Comparison of ENCODE assay signal across 16 cellular contexts in the genomic region with DNA sequence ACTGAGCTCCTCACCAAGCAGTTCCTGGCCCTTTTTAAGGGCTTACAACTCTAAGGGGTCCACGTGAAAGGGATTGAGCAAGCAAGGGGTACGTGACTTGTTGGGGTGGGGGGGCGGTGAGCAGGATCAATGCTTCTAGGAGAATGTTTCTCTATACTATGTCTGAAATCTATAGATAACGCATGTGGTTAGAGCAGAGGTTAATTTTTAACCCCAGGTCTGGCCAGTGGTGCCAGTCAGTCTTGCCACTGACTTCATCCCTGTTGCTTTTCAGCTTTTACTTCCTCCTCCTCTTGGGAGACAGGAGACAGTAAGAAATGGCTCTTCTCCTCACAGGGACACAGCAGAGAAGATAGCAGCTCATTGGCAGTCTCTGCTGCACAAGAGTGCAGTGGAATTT.
DNase-seq lines count a peak whose midpoint lies in the region; ATAC-seq, FAIRE-seq and TF ChIP-seq lines count a peak whose summit lies in the region.
"Had no signal": no experiment of that assay in that cellular context is flagged by ENCODE, and none has a peak within 500 bp of the region (broad histone marks: within the 10 kb centered on the region; RNA-seq: fewer than 3 reads in every experiment).

No MANE protein-coding gene starts in this region.

- no peaks in the 10 kb centered on the region for H3K9me2 ChIP-seq in SK-N-SH

- peak overlapping the region; percentile 89 for H3K27ac Mint-ChIP-seq in progenitor cell of endocrine pancreas
- no peak overlapping the region for H3K27ac Mint-ChIP-seq in CD8-positive, alpha-beta T cell
- H3K27ac Mint-ChIP-seq: activated T-cell treated with anti-CD3 and anti-CD28 coated beads, Interleukin-2, amount 50 U/mL, for 24 hours; CD4-positive, CD25-positive, alpha-beta regulatory T cell; immature natural killer cell; naive B cell had no signal

- POLR2A ChIA-PET in CD8-positive, alpha-beta T cell (lab: Charles Lee): no interaction called here
- POLR2A ChIA-PET in SK-N-SH (lab: Yijun Ruan, JAX): no interaction called here

- no peaks in the 10 kb centered on the region for H3F3A ChIP-seq in SK-N-SH (replicated peaks; ENCODE audit: insufficient read depth)

- TF ChIP-seq POLR2A in ovary (IDR thresholded peaks at IDR 0.05): no peak

- H3K4me1 ChIP-seq in CD8-positive, alpha-beta T cell (ENCODE audit: insufficient read depth, low read length): no peaks in the 10 kb centered on the region
- H3K4me1 ChIP-seq in SK-N-SH (ENCODE audit: control insufficient read depth in 1 of 2, insufficient read depth in 2 of 2, low read depth in 1 of 2, low read length in 1 of 2) (no peaks in the 10 kb centered on the region), psoas muscle (no peaks in the 10 kb centered on the region), ovary (ENCODE audit: insufficient read depth) (no peaks in the 10 kb centered on the region)
- H3K4me1 ChIP-seq: right lobe of liver, suprapubic skin had no signal

- no peak overlapping the region for H3K4me3 ChIP-seq in CD8-positive, alpha-beta T cell (ENCODE audit: low read depth, low read length)
- H3K4me3 ChIP-seq in SK-N-SH (ENCODE audit: low read depth in 2 of 2, low read length in 1 of 2) (no peak overlapping the region), psoas muscle (no peak overlapping the region), ovary (no peak overlapping the region)
- H3K4me3 ChIP-seq: right lobe of liver, suprapubic skin had no signal

- no peaks in the 10 kb centered on the region for H3K9me3 ChIP-seq in CD8-positive, alpha-beta T cell (ENCODE audit: low read length)
- H3K9me3 ChIP-seq in SK-N-SH (no peaks in the 10 kb centered on the region), psoas muscle (no peaks in the 10 kb centered on the region), ovary (no peaks in the 10 kb centered on the region)
- H3K9me3 ChIP-seq: right lobe of liver had no signal

- WGBS in SK-N-SH (ENCODE audit: low lambda C conversion rate): 0% methylated on average over 4 of the region's 4 CpGs
- WGBS in psoas muscle, 3 donors: 81 to 88% (median 87%) methylated on average over 4 of the region's 4 CpGs
- WGBS in ovary, 3 donors: 69 to 78% (median 70%) methylated on average over 4 of the region's 4 CpGs

- TF ChIP-seq EP300 in SK-N-SH (IDR thresholded peaks at IDR 0.05; ENCODE audit: borderline replicate concordance in 1 of 2, low read depth in 1 of 2, low read length in 1 of 2): no peak
- no peak for TF ChIP-seq EP300 in ovary (IDR thresholded peaks at IDR 0.05)

- no peak for TF ChIP-seq RAD21 in SK-N-SH (IDR thresholded peaks at IDR 0.05; ENCODE audit: low read length)

- no peaks in the 10 kb centered on the region for H4K20me1 ChIP-seq in SK-N-SH (ENCODE audit: insufficient read depth)

- H3K4me2 ChIP-seq in SK-N-SH: no peak overlapping the region

- H3K27me3 Mint-ChIP-seq in progenitor cell of endocrine pancreas: no peaks in the 10 kb centered on the region
- H3K27me3 Mint-ChIP-seq in CD8-positive, alpha-beta T cell (ENCODE audit: low read depth): peaks cover 17% of the 10 kb centered on the region

- H3K9ac ChIP-seq in SK-N-SH: no peak overlapping the region

- no peaks in the 10 kb centered on the region for H3K36me3 ChIP-seq in CD8-positive, alpha-beta T cell (ENCODE audit: insufficient read depth, low read length)
- no peaks in the 10 kb centered on the region for H3K36me3 ChIP-seq in SK-N-SH (replicated peaks in 1 of 2; ENCODE audit: control insufficient read depth in 1 of 2, insufficient read depth in 2 of 2, low read length in 1 of 2)
- no peaks in the 10 kb centered on the region for H3K36me3 ChIP-seq in psoas muscle (ENCODE audit: insufficient read depth in 1 of 2, low read depth in 1 of 2)
- H3K36me3 ChIP-seq in ovary: no peaks in the 10 kb centered on the region
- H3K36me3 ChIP-seq: right lobe of liver, suprapubic skin had no signal

- no peak overlapping the region for H3K27ac ChIP-seq in CD8-positive, alpha-beta T cell (ENCODE audit: low read depth, low read length)
- H3K27ac ChIP-seq in SK-N-SH (ENCODE audit: low read depth in 2 of 2, low read length in 1 of 2): no peak overlapping the region
- H3K27ac ChIP-seq in psoas muscle: no peak overlapping the region
- H3K27ac ChIP-seq in ovary: no peak overlapping the region
- H3K27ac ChIP-seq: right lobe of liver, suprapubic skin had no signal

- TF ChIP-seq CTCF in progenitor cell of endocrine pancreas (IDR thresholded peaks at IDR 0.05; ENCODE audit: unreplicated experiment) (no peak), SK-N-SH (IDR thresholded peaks at IDR 0.05) (no peak), psoas muscle (IDR thresholded peaks at IDR 0.05) (no peak), ovary (IDR thresholded peaks at IDR 0.05) (no peak)
- TF ChIP-seq CTCF in CD8-positive, alpha-beta T cell (IDR thresholded peaks at IDR 0.05): no peak

- CTCF ChIA-PET in CD8-positive, alpha-beta T cell (lab: Charles Lee): interaction anchor here (1.1 kb wide), 1 partner anchor 54 kb away, joined by 3 read pairs; no protein-coding TSS in a partner anchor
- CTCF ChIA-PET in SK-N-SH (lab: Yijun Ruan, JAX): interaction anchor here (1.6 to 4.7 kb wide), 2 partner anchors 11 to 18 kb away, joined by 3 to 27 read pairs; no protein-coding TSS in a partner anchor

- peaks cover 11% of the 10 kb centered on the region for H3K9me3 Mint-ChIP-seq in progenitor cell of endocrine pancreas (ENCODE audit: low read depth)
- no peaks in the 10 kb centered on the region for H3K9me3 Mint-ChIP-seq in CD8-positive, alpha-beta T cell

- peak; percentile 51 for ATAC-seq in GM18870 (IDR thresholded peaks at IDR 0.05; ENCODE audit: unreplicated experiment)
- peak; percentile 45 for ATAC-seq in HG02938 (IDR thresholded peaks at IDR 0.05; ENCODE audit: unreplicated experiment)
- no peak for ATAC-seq in CD8-positive, alpha-beta T cell
- ATAC-seq in psoas muscle: no peak
- ATAC-seq: Right ventricle myocardium inferior had no signal

- peaks cover 24% of the 10 kb centered on the region for H3K4me1 Mint-ChIP-seq in progenitor cell of endocrine pancreas (ENCODE audit: low read depth)
- H3K4me1 Mint-ChIP-seq in CD8-positive, alpha-beta T cell (ENCODE audit: low read depth): no peaks in the 10 kb centered on the region
- H3K4me1 Mint-ChIP-seq: CD4-positive, CD25-positive, alpha-beta regulatory T cell; immature natural killer cell; naive B cell had no signal

- peak; percentile 80 for FAIRE-seq in RCC 7860 (lab: Jason Lieb, UNC)

- DNase-seq in RCC 7860 (ENCODE audit: low spot score) (peak; percentile 83), progenitor cell of endocrine pancreas (ENCODE audit: low spot score, unreplicated experiment) (no peak), SK-N-SH (no peak), psoas muscle (no peak), ovary (no peak)
- no peak for DNase-seq in CD8-positive, alpha-beta T cell
- DNase-seq: activated CD4-positive, CD25-positive, alpha-beta regulatory T cell treated with anti-CD3 and anti-CD28 coated beads, Interleukin-2, amount 50 U/mL, for 72 hours; activated T-cell treated with anti-CD3 and anti-CD28 coated beads, Interleukin-2, amount 50 U/mL, for 24 hours; CD4-positive, CD25-positive, alpha-beta regulatory T cell; immature natural killer cell; naive B cell; right lobe of liver had no signal

- H3K36me3 Mint-ChIP-seq in progenitor cell of endocrine pancreas (ENCODE audit: insufficient read depth): peaks cover 1% of the 10 kb centered on the region
- no peaks in the 10 kb centered on the region for H3K36me3 Mint-ChIP-seq in CD8-positive, alpha-beta T cell
- H3K36me3 Mint-ChIP-seq: CD4-positive, CD25-positive, alpha-beta regulatory T cell; immature natural killer cell had no signal

- H2AFZ ChIP-seq in SK-N-SH (ENCODE audit: low read depth): no peak overlapping the region

- no peaks in the 10 kb centered on the region for H3K79me2 ChIP-seq in SK-N-SH (ENCODE audit: insufficient read depth)

- no peak overlapping the region for H3K4me3 Mint-ChIP-seq in progenitor cell of endocrine pancreas (ENCODE audit: low read depth)
- no peak overlapping the region for H3K4me3 Mint-ChIP-seq in CD8-positive, alpha-beta T cell
- H3K4me3 Mint-ChIP-seq: activated T-cell treated with anti-CD3 and anti-CD28 coated beads, Interleukin-2, amount 50 U/mL, for 24 hours; immature natural killer cell; naive B cell had no signal

- H3K27me3 ChIP-seq in CD8-positive, alpha-beta T cell (ENCODE audit: insufficient read depth, low read length): no peaks in the 10 kb centered on the region
- H3K27me3 ChIP-seq in SK-N-SH (ENCODE audit: insufficient read depth) (no peaks in the 10 kb centered on the region), psoas muscle (ENCODE audit: insufficient read depth in 3 of 3, low read length in 2 of 3) (peaks cover 0 to 4% (median 0%) of the 10 kb centered on the region in 3 donors), ovary (no peaks in the 10 kb centered on the region)
- H3K27me3 ChIP-seq: right lobe of liver, suprapubic skin had no signal

- intact Hi-C loops in CD8-positive, alpha-beta T cell (cut with DNase I, micrococcal nuclease): no loop called here
- intact Hi-C loops in psoas muscle (cut with DNase I) (no loop called here), ovary (cut with DNase I) (no loop called here)

TF ChIP-seq in SK-N-SH, 30 proteins besides CTCF, POLR2A, EP300 and RAD21 (continues in another document):
- TF ChIP-seq TAF1 (IDR thresholded peaks at IDR 0.05; ENCODE audit: borderline replicate concordance, low read depth, low read length) (no peak), FOSL2 (IDR thresholded peaks at IDR 0.05; ENCODE audit: borderline replicate concordance, low read depth) (no peak), TCF12 (IDR thresholded peaks at IDR 0.05) (no peak), MEF2A (IDR thresholded peaks at IDR 0.05; ENCODE audit: borderline replicate concordance, low read depth) (no peak), CHD2 (IDR thresholded peaks at IDR 0.05; ENCODE audit: low read length, partially characterized antibody) (no peak), SIN3A (IDR thresholded peaks at IDR 0.05; ENCODE audit: borderline replicate concordance, low read depth, low read length) (no peak), GATA2 (CRISPR knock-in tag; IDR thresholded peaks at IDR 0.05) (no peak), SMC3 (IDR thresholded peaks at IDR 0.05; ENCODE audit: low read depth, low read length) (no peak)
- TF ChIP-seq, protein P1, sequence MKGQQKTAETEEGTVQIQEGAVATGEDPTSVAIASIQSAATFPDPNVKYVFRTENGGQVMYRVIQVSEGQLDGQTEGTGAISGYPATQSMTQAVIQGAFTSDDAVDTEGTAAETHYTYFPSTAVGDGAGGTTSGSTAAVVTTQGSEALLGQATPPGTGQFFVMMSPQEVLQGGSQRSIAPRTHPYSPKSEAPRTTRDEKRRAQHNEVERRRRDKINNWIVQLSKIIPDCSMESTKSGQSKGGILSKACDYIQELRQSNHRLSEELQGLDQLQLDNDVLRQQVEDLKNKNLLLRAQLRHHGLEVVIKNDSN (IDR thresholded peaks at IDR 0.05; ENCODE audit: borderline replicate concordance, low read depth): no peak

Comparison
In these comparisons a context has a peak if more than half of its experiments do, and no peak if none do; other contexts are left out.
1. ATAC-seq: peak in GM18870 (single experiment) and HG02938 (single experiment); none in CD8-positive, alpha-beta T cell (single experiment) and psoas muscle (0 of 4).